ENCODE assay signal across 8 cellular contexts in the genomic region with DNA sequence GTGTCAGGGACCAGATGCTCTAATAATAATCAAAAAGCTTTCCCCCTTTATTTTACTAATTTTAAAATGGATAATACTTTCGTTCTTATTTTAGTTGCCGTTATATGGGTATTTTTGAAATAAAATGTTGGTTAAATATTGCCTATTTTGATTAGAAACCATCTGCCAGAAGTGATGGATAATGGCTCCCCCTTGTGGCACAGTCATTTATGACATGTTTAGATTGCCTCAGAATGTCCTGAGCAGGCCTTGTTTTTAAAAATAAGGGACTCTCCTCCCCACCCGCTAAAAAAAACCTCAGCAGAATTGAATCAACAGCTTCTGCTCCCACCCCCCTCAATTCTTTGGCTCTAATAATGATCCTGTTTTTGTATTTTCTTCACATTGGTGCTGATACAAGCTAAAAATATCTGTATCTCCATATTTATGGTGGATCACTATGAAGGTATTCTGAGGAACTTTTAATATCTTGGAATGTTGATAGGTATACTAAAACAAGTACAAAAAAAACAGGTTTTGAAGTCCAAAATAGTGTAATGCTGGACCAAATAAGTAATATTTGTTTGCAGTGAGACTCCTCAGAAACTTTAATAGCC. TPM values are rescaled to one million over a fixed set of nuclear protein-coding genes. Genes with fewer than 3 reads are reported as not detected.
A peak's percentile ranks its signal among the peaks of the same experiment; 100 is the strongest.
DNase-seq lines count a peak whose midpoint lies in the region; TF ChIP-seq lines count a peak whose summit lies in the region.

No MANE protein-coding gene starts in this region.

- no peaks in the 10 kb centered on the region for H3K27me3 ChIP-seq in GM23248 (replicated peaks; ENCODE audit: insufficient read depth)

- H3K9me3 Mint-ChIP-seq in chondrocyte (ENCODE audit: low read depth): no peaks in the 10 kb centered on the region

- H3K9me2 ChIP-seq in GM23248 (ENCODE audit: insufficient read depth): no peaks in the 10 kb centered on the region

- H3K27ac ChIP-seq in GM23248: no peak overlapping the region

- H2AFZ ChIP-seq in GM23248: peak overlapping the region; percentile 61; the same call in 1 of the 2 replicates

- in situ Hi-C loops in GM23248 (cut with MboI): loop anchor here (10.0 kb wide), 1 partner anchor 95 kb away; no protein-coding TSS in a partner anchor

- peaks cover 7% of the 10 kb centered on the region for H3K4me1 Mint-ChIP-seq in chondrocyte (ENCODE audit: low read depth)

- H3K36me3 Mint-ChIP-seq in chondrocyte (ENCODE audit: low read depth): no peaks in the 10 kb centered on the region

- H3K79me2 ChIP-seq in GM23248 (ENCODE audit: insufficient read depth): peaks cover 82% of the 10 kb centered on the region

- peak overlapping the region; percentile 50; the same call in 1 of the 2 replicates for H3K4me3 ChIP-seq in GM23248

- no peak overlapping the region for H3K27ac Mint-ChIP-seq in chondrocyte (ENCODE audit: unreplicated experiment)

- no peaks in the 10 kb centered on the region for H3K27me3 Mint-ChIP-seq in chondrocyte (ENCODE audit: low read depth)

- H3K4me3 Mint-ChIP-seq in chondrocyte (ENCODE audit: unreplicated experiment): no peak overlapping the region

- peaks cover 10% of the 10 kb centered on the region for H3F3A ChIP-seq in GM23248 (ENCODE audit: insufficient read depth)

- no peaks in the 10 kb centered on the region for H4K20me1 ChIP-seq in GM23248 (ENCODE audit: insufficient read depth)

- peak overlapping the region; percentile 49 for H3K4me2 ChIP-seq in GM23248 (ENCODE audit: unreplicated experiment)

- H3K4me1 ChIP-seq in GM23248 (ENCODE audit: insufficient read depth): peaks cover 19% of the 10 kb centered on the region; the same call in 1 of the 2 replicates

- TF ChIP-seq CTCF in chondrocyte (IDR thresholded peaks at IDR 0.05): peak; percentile 96

- WGBS in GM23248 (ENCODE audit: low coverage in 1 of 2, low lambda C conversion rate in 2 of 2, missing lambda C conversion rate in 2 of 2), 2 experiments: 2 to 5% methylated on average over 3 of the region's 3 CpGs

- no peaks in the 10 kb centered on the region for H3K36me3 ChIP-seq in GM23248 (ENCODE audit: low read depth)

- DNase-seq in C1 segment of cervical spinal cord (lab: John Stamatoyannopoulos, UW): peak in 9 of 14 donors; percentile 4 to 67 (median 30)
- DNase-seq in GM23248: peak; percentile 62
- peak; percentile 67 for DNase-seq in NCI-H2196 (lab: John Stamatoyannopoulos, UW; ENCODE audit: unreplicated experiment)
- peak; percentile 49 for DNase-seq in activated CD4-positive, CD25-positive, alpha-beta regulatory T cell treated with anti-CD3 and anti-CD28 coated beads, Interleukin-2, amount 50 U/mL, for 72 hours
- no peak for DNase-seq in chondrocyte (ENCODE audit: low spot score)
- DNase-seq in left kidney (ENCODE audit: low read depth, low spot score): peak; percentile 75
- DNase-seq in stimulated activated CD4-positive, alpha-beta T cell treated with anti-CD3 and anti-CD28 coated beads, Interleukin-4, amount 100 ng/mL, for 48 hours (ENCODE audit: low read depth in 2 of 2): peak; percentile 40 to 45
- DNase-seq in NCI-H1048 (lab: John Stamatoyannopoulos, UW): no peak

- no peaks in the 10 kb centered on the region for H3K9me3 ChIP-seq in GM23248 (ENCODE audit: low read depth)

- peak overlapping the region; percentile 18; the same call in 1 of the 2 replicates for H3K9ac ChIP-seq in GM23248

RNA-seq across cellular contexts. Expression of a gene that starts 38.8 kb away (rescaled TPM):
- total RNA-seq in GM23248 (2014; rRNA removed; shearing (Covaris generic)): 9.9 and 17.7 TPM in 2 replicates
- 28.2 and 28.9 TPM in 2 replicates for polyA plus RNA-seq in GM23248 (2016; fragmentation: Nextera tagmentation; extraction: Ambion mirVana)
- total RNA-seq in chondrocyte: 15.3 to 16.6 TPM (median 15.5 TPM) in 3 replicates

RNA-seq across cellular contexts. Expression of a gene that starts 39.2 kb away (rescaled TPM):
- 29.9 and 30.2 TPM in 2 replicates for total RNA-seq in GM23248 (2014; rRNA removed; shearing (Covaris generic))
- 22.0 and 23.6 TPM in 2 replicates for polyA plus RNA-seq in GM23248 (2016; fragmentation: Nextera tagmentation; extraction: Ambion mirVana)
- total RNA-seq in chondrocyte: 49.7 to 56.1 TPM (median 52.6 TPM) in 3 replicates

Comparison
In these comparisons a context has a peak if more than half of its experiments do, and no peak if none do; other contexts are left out.
1. DNase-seq: peak in C1 segment of cervical spinal cord (9 of 14), GM23248 (single experiment), NCI-H2196 (single experiment), activated CD4-positive, CD25-positive, alpha-beta regulatory T cell treated with anti-CD3 and anti-CD28 coated beads, Interleukin-2, amount 50 U/mL, for 72 hours (single experiment), left kidney (single experiment) and stimulated activated CD4-positive, alpha-beta T cell treated with anti-CD3 and anti-CD28 coated beads, Interleukin-4, amount 100 ng/mL, for 48 hours (2 of 2); none in chondrocyte (single experiment) and NCI-H1048 (single experiment).